Comparison of ENCODE assay signal across 11 cellular contexts in the genomic region with DNA sequence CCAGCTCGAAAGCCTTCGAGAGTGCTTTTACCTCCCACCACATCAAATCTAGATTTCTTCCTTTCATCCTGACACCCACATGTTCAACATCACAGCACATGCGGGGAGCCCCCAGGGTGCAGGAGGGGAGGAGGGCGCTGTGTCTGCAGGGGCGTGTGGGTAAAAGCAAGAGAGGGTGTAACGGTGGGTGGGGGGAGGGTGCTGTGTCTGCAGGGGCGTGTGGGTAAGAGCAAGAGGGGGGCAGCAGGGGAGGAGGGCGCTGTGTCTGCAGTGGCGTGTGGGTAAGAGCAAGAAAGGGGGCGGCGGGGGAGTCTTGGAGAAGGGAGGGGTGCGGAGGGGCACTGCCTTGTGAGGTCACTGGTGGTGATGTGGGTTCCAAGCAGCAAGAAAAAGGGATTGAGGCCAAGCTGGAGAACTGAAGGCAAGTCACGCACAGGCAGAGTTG. TPM values are rescaled to one million over a fixed set of nuclear protein-coding genes. Genes with fewer than 3 reads are reported as not detected.
DNase-seq lines count a peak whose midpoint lies in the region; ATAC-seq, FAIRE-seq and TF ChIP-seq lines count a peak whose summit lies in the region.
"Had no signal": no experiment of that assay in that cellular context is flagged by ENCODE, and none has a peak within 500 bp of the region (broad histone marks: within the 10 kb centered on the region; RNA-seq: fewer than 3 reads in every experiment).

No MANE protein-coding gene starts in this region.

- no peaks in the 10 kb centered on the region for H3K36me3 ChIP-seq in CD4-positive, CD25-positive, alpha-beta regulatory T cell (ENCODE audit: control insufficient read depth, insufficient read depth, low read length)

- no peak overlapping the region for H3K27ac ChIP-seq in CD4-positive, CD25-positive, alpha-beta regulatory T cell (ENCODE audit: insufficient read depth, low read length, poor library complexity, severe bottlenecking)
- H3K27ac ChIP-seq in coronary artery, result peak overlapping the region in 1 of 2 donors; percentile 28
- H3K27ac ChIP-seq: epithelial cell of prostate had no signal

- H3K4me3 Mint-ChIP-seq in CD4-positive, CD25-positive, alpha-beta regulatory T cell, result peak overlapping the region in 1 of 4 donors; percentile 9
- H3K4me3 Mint-ChIP-seq: memory B cell had no signal

- H3K9me3 Mint-ChIP-seq in CD4-positive, CD25-positive, alpha-beta regulatory T cell, result peaks cover 0 to 4% (median 0%) of the 10 kb centered on the region in 7 donors

- H3K4me1 ChIP-seq in CD4-positive, CD25-positive, alpha-beta regulatory T cell (ENCODE audit: control insufficient read depth, insufficient read depth, low read length, poor library complexity, severe bottlenecking), result peaks cover 3% of the 10 kb centered on the region

- H3K27me3 ChIP-seq in CD4-positive, CD25-positive, alpha-beta regulatory T cell (ENCODE audit: control insufficient read depth, insufficient read depth, low read length), result no peaks in the 10 kb centered on the region

- H3K9me3 ChIP-seq in CD4-positive, CD25-positive, alpha-beta regulatory T cell (ENCODE audit: control insufficient read depth in 2 of 2, low read length in 2 of 2), result no peaks in the 10 kb centered on the region

- TF ChIP-seq CTCF in coronary artery (IDR thresholded peaks at IDR 0.05), result no peak

- no peak overlapping the region for H3K4me3 ChIP-seq in CD4-positive, CD25-positive, alpha-beta regulatory T cell (ENCODE audit: low read depth, low read length)
- peak overlapping the region; percentile 3 for H3K4me3 ChIP-seq in coronary artery
- H3K4me3 ChIP-seq: K562 had no signal

- DNase-seq in CD4-positive, CD25-positive, alpha-beta regulatory T cell, result peak in 2 of 3 donors; percentile 5 to 26
- peak; percentile 34 to 45 for DNase-seq in activated CD4-positive, alpha-beta T cell treated with anti-CD3 and anti-CD28 coated beads, Interleukin-2, amount 50 U/mL, for 4 hours
- DNase-seq in coronary artery (ENCODE audit: low spot score) (no peak), NCI-H446 (lab: John Stamatoyannopoulos, UW) (no peak), HTR-8/SVneo (ENCODE audit: insufficient read length, low spot score) (no peak)
- peak; percentile 24 to 30 for DNase-seq in stimulated activated CD4-positive, alpha-beta T cell treated with anti-CD3 and anti-CD28 coated beads, Interleukin-15, amount 100 ng/mL, for 48 hours (ENCODE audit: low read depth in 2 of 2)

- no peaks in the 10 kb centered on the region for H3K27me3 Mint-ChIP-seq in CD4-positive, CD25-positive, alpha-beta regulatory T cell

- H3K36me3 Mint-ChIP-seq in CD4-positive, CD25-positive, alpha-beta regulatory T cell, result peaks cover 4% of the 10 kb centered on the region

- H3K27ac Mint-ChIP-seq in CD4-positive, CD25-positive, alpha-beta regulatory T cell, result no peak overlapping the region
- H3K27ac Mint-ChIP-seq: memory B cell had no signal

- peaks cover 0 to 24% (median 4%) of the 10 kb centered on the region in 4 donors for H3K4me1 Mint-ChIP-seq in CD4-positive, CD25-positive, alpha-beta regulatory T cell
- H3K4me1 Mint-ChIP-seq: memory B cell had no signal

- no peak for FAIRE-seq in HTR-8/SVneo (lab: Jason Lieb, UNC)
- FAIRE-seq: K562 had no signal

- ATAC-seq in CD4-positive, CD25-positive, alpha-beta regulatory T cell (ENCODE audit: low read depth in 2 of 2), result no peak
- ATAC-seq in HG03135 (IDR thresholded peaks at IDR 0.05; ENCODE audit: unreplicated experiment) (no peak), HG03520 (IDR thresholded peaks at IDR 0.05; ENCODE audit: unreplicated experiment) (no peak)
- ATAC-seq: K562 had no signal

RNA-seq across cellular contexts. Expression of a gene that starts 34.6 kb away (rescaled TPM):
- 7.8 TPM for total RNA-seq in CD4-positive, CD25-positive, alpha-beta regulatory T cell
- under 1 TPM; 0.06 to 0.37 (median 0.17) TPM for polyA plus RNA-seq in CD4-positive, CD25-positive, alpha-beta regulatory T cell

Comparison
In these comparisons a context has a peak if more than half of its experiments do, and no peak if none do; other contexts are left out.
1. DNase-seq: peak in CD4-positive, CD25-positive, alpha-beta regulatory T cell (2 of 3), activated CD4-positive, alpha-beta T cell treated with anti-CD3 and anti-CD28 coated beads, Interleukin-2, amount 50 U/mL, for 4 hours (2 of 2) and stimulated activated CD4-positive, alpha-beta T cell treated with anti-CD3 and anti-CD28 coated beads, Interleukin-15, amount 100 ng/mL, for 48 hours (2 of 2); none in coronary artery (single experiment), NCI-H446 (0 of 2) and HTR-8/SVneo (single experiment).